Comparison of ENCODE assay signal across 10 cellular contexts in the genomic region with DNA sequence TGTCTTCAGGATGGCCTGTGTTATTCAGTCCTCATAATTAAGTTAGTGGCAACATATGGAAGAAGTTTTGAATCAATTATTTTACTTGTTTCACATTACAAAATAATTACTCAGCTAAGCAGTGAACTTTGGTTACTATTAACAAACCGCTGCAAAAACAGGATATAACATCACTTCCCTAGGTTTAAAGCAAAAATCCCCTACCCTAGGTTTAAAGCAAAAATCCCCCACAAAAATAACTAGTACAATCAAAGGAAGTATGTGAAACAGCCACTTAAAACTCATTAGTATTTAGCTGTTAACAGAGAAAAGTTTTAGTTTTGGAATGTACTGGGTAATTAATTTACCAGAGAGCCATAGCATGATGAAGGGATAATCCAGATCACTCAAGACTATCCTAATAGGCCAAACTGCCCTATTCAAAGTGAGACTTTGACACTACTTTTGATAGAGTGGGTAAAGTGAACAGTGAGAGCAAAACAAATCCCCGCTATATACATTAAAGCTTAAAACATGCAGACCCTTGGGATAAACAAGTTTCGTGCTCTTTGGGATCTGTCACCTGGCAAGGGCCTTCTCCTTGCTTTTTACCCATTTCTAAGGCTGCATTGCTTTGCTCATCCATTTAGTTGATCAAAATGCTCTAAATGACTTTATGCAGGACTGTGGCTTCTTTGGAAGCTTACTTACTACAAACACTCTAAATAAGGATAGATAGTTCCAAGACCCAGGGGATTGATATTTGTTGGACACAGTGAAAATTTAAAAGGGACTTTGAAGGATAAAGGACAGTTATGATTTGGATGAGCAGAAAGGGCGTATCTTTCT. TPM values are rescaled to one million over a fixed set of nuclear protein-coding genes. Genes with fewer than 3 reads are reported as not detected.
A peak's percentile ranks its signal among the peaks of the same experiment; 100 is the strongest.
DNase-seq lines count a peak whose midpoint lies in the region; ATAC-seq lines count a peak whose summit lies in the region.
"Had no signal": no experiment of that assay in that cellular context is flagged by ENCODE, and none has a peak within 500 bp of the region (broad histone marks: within the 10 kb centered on the region; RNA-seq: fewer than 3 reads in every experiment).

No MANE protein-coding gene starts in this region.

- H3K27me3 Mint-ChIP-seq in activated CD8-positive, alpha-beta memory T cell treated with anti-CD3 and anti-CD28 coated beads, Interleukin-2, amount 10 ng/mL, durations not matched to agents 7 days and 5 days = no peaks in the 10 kb centered on the region
- no peaks in the 10 kb centered on the region for H3K27me3 Mint-ChIP-seq in activated T-helper 17 cell treated with anti-CD3 and anti-CD28 coated beads, Interleukin-2, amount 50 U/mL, for 72 hours
- no peaks in the 10 kb centered on the region for H3K27me3 Mint-ChIP-seq in stimulated activated memory B cell treated with anti-CD40 and anti-IgM and Interleukin-4, amounts not matched to agents 10 μg/mL and 1 μg/mL and 100 μg/mL, for 72 hours

- peaks cover 38% of the 10 kb centered on the region for H3K4me1 Mint-ChIP-seq in activated CD8-positive, alpha-beta memory T cell treated with anti-CD3 and anti-CD28 coated beads, Interleukin-2, amount 10 ng/mL, durations not matched to agents 7 days and 5 days
- H3K4me1 Mint-ChIP-seq in activated T-helper 17 cell treated with anti-CD3 and anti-CD28 coated beads, Interleukin-2, amount 50 U/mL, for 72 hours = peaks cover 11% of the 10 kb centered on the region
- H3K4me1 Mint-ChIP-seq in stimulated activated memory B cell treated with anti-CD40 and anti-IgM and Interleukin-4, amounts not matched to agents 10 μg/mL and 1 μg/mL and 100 μg/mL, for 72 hours = peaks cover 15% of the 10 kb centered on the region

- CTCF ChIA-PET in activated CD8-positive, alpha-beta memory T cell treated with anti-CD3 and anti-CD28 coated beads, Interleukin-2, amount 10 ng/mL, durations not matched to agents 7 days and 5 days (lab: Charles Lee) = interaction anchor here (1.4 kb wide), 1 partner anchor 28 kb away, joined by 4 read pairs; no protein-coding TSS in a partner anchor

- H3K27ac Mint-ChIP-seq in activated CD8-positive, alpha-beta memory T cell treated with anti-CD3 and anti-CD28 coated beads, Interleukin-2, amount 10 ng/mL, durations not matched to agents 7 days and 5 days = peak overlapping the region; percentile 96
- peak overlapping the region; percentile 98 for H3K27ac Mint-ChIP-seq in activated T-helper 17 cell treated with anti-CD3 and anti-CD28 coated beads, Interleukin-2, amount 50 U/mL, for 72 hours
- peak overlapping the region; percentile 86 for H3K27ac Mint-ChIP-seq in stimulated activated memory B cell treated with anti-CD40 and anti-IgM and Interleukin-4, amounts not matched to agents 10 μg/mL and 1 μg/mL and 100 μg/mL, for 72 hours

- peaks cover 17% of the 10 kb centered on the region for H3K36me3 Mint-ChIP-seq in activated CD8-positive, alpha-beta memory T cell treated with anti-CD3 and anti-CD28 coated beads, Interleukin-2, amount 10 ng/mL, durations not matched to agents 7 days and 5 days
- no peaks in the 10 kb centered on the region for H3K36me3 Mint-ChIP-seq in activated T-helper 17 cell treated with anti-CD3 and anti-CD28 coated beads, Interleukin-2, amount 50 U/mL, for 72 hours (ENCODE audit: low read depth)
- no peaks in the 10 kb centered on the region for H3K36me3 Mint-ChIP-seq in stimulated activated memory B cell treated with anti-CD40 and anti-IgM and Interleukin-4, amounts not matched to agents 10 μg/mL and 1 μg/mL and 100 μg/mL, for 72 hours

- ATAC-seq in activated CD8-positive, alpha-beta memory T cell treated with anti-CD3 and anti-CD28 coated beads, Interleukin-2, amount 10 ng/mL, durations not matched to agents 7 days and 5 days = peak; percentile 86
- ATAC-seq in HG02943 (IDR thresholded peaks at IDR 0.05; ENCODE audit: low read depth, unreplicated experiment) (peak; percentile 71), HG03039 (IDR thresholded peaks at IDR 0.05; ENCODE audit: unreplicated experiment) (no peak)
- ATAC-seq in activated T-helper 17 cell treated with anti-CD3 and anti-CD28 coated beads, Interleukin-2, amount 50 U/mL, for 72 hours (replicated peaks) = peak; percentile 91
- ATAC-seq in stimulated activated memory B cell treated with anti-CD40 and anti-IgM and Interleukin-4, amounts not matched to agents 10 μg/mL and 1 μg/mL and 100 μg/mL, for 72 hours = peak; percentile 76

- H3K4me3 Mint-ChIP-seq in activated CD8-positive, alpha-beta memory T cell treated with anti-CD3 and anti-CD28 coated beads, Interleukin-2, amount 10 ng/mL, durations not matched to agents 7 days and 5 days = peak overlapping the region; percentile 23
- peak overlapping the region; percentile 75 for H3K4me3 Mint-ChIP-seq in activated T-helper 17 cell treated with anti-CD3 and anti-CD28 coated beads, Interleukin-2, amount 50 U/mL, for 72 hours
- H3K4me3 Mint-ChIP-seq in stimulated activated memory B cell treated with anti-CD40 and anti-IgM and Interleukin-4, amounts not matched to agents 10 μg/mL and 1 μg/mL and 100 μg/mL, for 72 hours = peak overlapping the region; percentile 34

- no peak for DNase-seq in activated CD8-positive, alpha-beta memory T cell treated with anti-CD3 and anti-CD28 coated beads, Interleukin-2, amount 10 ng/mL, durations not matched to agents 7 days and 5 days
- no peak for DNase-seq in activated CD8-positive, alpha-beta memory T cell treated with anti-CD3 and anti-CD28 coated beads for 24 hours
- DNase-seq in SIG-M5 treated with dmso at 0.1 percent for 504 hours (lab: John Stamatoyannopoulos, UW; ENCODE audit: unreplicated experiment) (no peak), ecto neural progenitor cell (ENCODE audit: low spot score) (no peak)
- DNase-seq: NCI-H69 had no signal

- H3K9me3 Mint-ChIP-seq in activated CD8-positive, alpha-beta memory T cell treated with anti-CD3 and anti-CD28 coated beads, Interleukin-2, amount 10 ng/mL, durations not matched to agents 7 days and 5 days (ENCODE audit: low read depth) = peaks cover 2% of the 10 kb centered on the region
- H3K9me3 Mint-ChIP-seq in activated T-helper 17 cell treated with anti-CD3 and anti-CD28 coated beads, Interleukin-2, amount 50 U/mL, for 72 hours = peaks cover under 1% of the 10 kb centered on the region
- H3K9me3 Mint-ChIP-seq in stimulated activated memory B cell treated with anti-CD40 and anti-IgM and Interleukin-4, amounts not matched to agents 10 μg/mL and 1 μg/mL and 100 μg/mL, for 72 hours = peaks cover 5% of the 10 kb centered on the region

RNA-seq across cellular contexts. Expression of a gene that starts 36.4 kb away (rescaled TPM):
- total RNA-seq in activated CD8-positive, alpha-beta memory T cell treated with anti-CD3 and anti-CD28 coated beads, Interleukin-2, amount 10 ng/mL, durations not matched to agents 7 days and 5 days = 10 to 100 TPM; 48.0 to 76.9 TPM
- 10 to 100 TPM in 1 of 2 donors, 1 to 10 TPM in 1; 8.6 to 21.3 TPM for total RNA-seq in activated T-helper 17 cell treated with anti-CD3 and anti-CD28 coated beads, Interleukin-2, amount 50 U/mL, for 72 hours
- total RNA-seq: HT1080 had no signal

Comparison
In these comparisons a context has a peak if more than half of its experiments do, and no peak if none do; other contexts are left out.
1. H3K4me3 Mint-ChIP-seq: peak in every context shown above with its lines; median percentile 75 in activated T-helper 17 cell treated with anti-CD3 and anti-CD28 coated beads, Interleukin-2, amount 50 U/mL, for 72 hours; 34 in stimulated activated memory B cell treated with anti-CD40 and anti-IgM and Interleukin-4, amounts not matched to agents 10 μg/mL and 1 μg/mL and 100 μg/mL, for 72 hours; 23 in activated CD8-positive, alpha-beta memory T cell treated with anti-CD3 and anti-CD28 coated beads, Interleukin-2, amount 10 ng/mL, durations not matched to agents 7 days and 5 days.